Comparison of ENCODE assay signal across 18 cellular contexts in the genomic region with DNA sequence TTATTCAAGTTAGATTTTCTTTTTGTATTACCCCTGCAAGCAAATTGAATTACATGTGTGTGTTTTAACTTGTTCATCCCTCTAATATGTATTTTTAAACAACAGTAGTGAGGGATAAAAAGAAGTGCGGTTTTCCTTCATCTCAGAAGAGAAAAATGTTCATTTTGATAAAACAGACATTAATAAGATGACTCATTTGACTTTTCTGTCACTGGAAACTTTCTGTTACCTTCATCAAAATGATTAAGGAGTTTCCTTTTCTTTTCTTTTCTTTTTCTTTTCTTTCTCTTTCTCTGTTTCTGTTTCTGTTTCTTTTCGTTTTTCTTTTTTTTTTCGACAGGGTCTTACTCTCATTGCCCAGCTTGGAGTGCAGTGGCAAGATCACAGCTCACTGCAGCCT. TPM values are rescaled to one million over a fixed set of nuclear protein-coding genes. Genes with fewer than 3 reads are reported as not detected.
DNase-seq lines count a peak whose midpoint lies in the region; ATAC-seq and TF ChIP-seq lines count a peak whose summit lies in the region.
"Had no signal": no experiment of that assay in that cellular context is flagged by ENCODE, and none has a peak within 500 bp of the region (broad histone marks: within the 10 kb centered on the region; RNA-seq: fewer than 3 reads in every experiment).

No MANE protein-coding gene starts in this region.

- POLR2A ChIA-PET in HEK293 (lab: Yijun Ruan, JAX): no interaction called here

- H3K27me3 Mint-ChIP-seq in activated CD8-positive, alpha-beta memory T cell treated with anti-CD3 and anti-CD28 coated beads, Interleukin-2, amount 10 ng/mL, durations not matched to agents 7 days and 5 days: no peaks in the 10 kb centered on the region
- no peaks in the 10 kb centered on the region for H3K27me3 Mint-ChIP-seq in activated T-helper 1 cell treated with anti-CD3 and anti-CD28 coated beads, Interleukin-12 subunit alpha, Interleukin-12 subunit beta, Interleukin-2, Interleukin-4 antibody, amounts not matched to agents 30 ng/mL and 10 ng/mL and 1 ng/mL, durations not matched to agents 14 hours and 24 hours and 36 hours (ENCODE audit: insufficient read depth)
- H3K27me3 Mint-ChIP-seq in nephron progenitor cell (ENCODE audit: low read depth, poor library complexity): no peaks in the 10 kb centered on the region
- H3K27me3 Mint-ChIP-seq: IgD-negative memory B cell had no signal

- H3K27me3 ChIP-seq in MG63: no peaks in the 10 kb centered on the region

- H3K36me3 Mint-ChIP-seq in activated CD8-positive, alpha-beta memory T cell treated with anti-CD3 and anti-CD28 coated beads, Interleukin-2, amount 10 ng/mL, durations not matched to agents 7 days and 5 days: peaks cover 52% of the 10 kb centered on the region
- H3K36me3 Mint-ChIP-seq in activated T-helper 1 cell treated with anti-CD3 and anti-CD28 coated beads, Interleukin-12 subunit alpha, Interleukin-12 subunit beta, Interleukin-2, Interleukin-4 antibody, amounts not matched to agents 30 ng/mL and 10 ng/mL and 1 ng/mL, durations not matched to agents 14 hours and 24 hours and 36 hours (ENCODE audit: low read depth): peaks cover 27% of the 10 kb centered on the region
- H3K36me3 Mint-ChIP-seq in nephron progenitor cell (ENCODE audit: low read depth): peaks cover 46% of the 10 kb centered on the region

- peaks cover 6% of the 10 kb centered on the region for H3K4me1 Mint-ChIP-seq in activated CD8-positive, alpha-beta memory T cell treated with anti-CD3 and anti-CD28 coated beads, Interleukin-2, amount 10 ng/mL, durations not matched to agents 7 days and 5 days
- peaks cover 11% of the 10 kb centered on the region for H3K4me1 Mint-ChIP-seq in activated T-helper 1 cell treated with anti-CD3 and anti-CD28 coated beads, Interleukin-12 subunit alpha, Interleukin-12 subunit beta, Interleukin-2, Interleukin-4 antibody, amounts not matched to agents 30 ng/mL and 10 ng/mL and 1 ng/mL, durations not matched to agents 14 hours and 24 hours and 36 hours (ENCODE audit: low read depth)
- H3K4me1 Mint-ChIP-seq in nephron progenitor cell: no peaks in the 10 kb centered on the region

- no peak for DNase-seq in activated CD8-positive, alpha-beta memory T cell treated with anti-CD3 and anti-CD28 coated beads, Interleukin-2, amount 10 ng/mL, durations not matched to agents 7 days and 5 days
- no peak for DNase-seq in activated CD8-positive, alpha-beta memory T cell treated with anti-CD3 and anti-CD28 coated beads, Interleukin-2, amount 50 U/mL, for 4 hours
- no peak for DNase-seq in activated T-helper 1 cell treated with anti-CD3 and anti-CD28 coated beads, Interleukin-12 subunit alpha, Interleukin-12 subunit beta, Interleukin-2, Interleukin-4 antibody, amounts not matched to agents 30 ng/mL and 10 ng/mL and 1 ng/mL, durations not matched to agents 14 hours and 24 hours and 36 hours (ENCODE audit: low spot score)
- no peak for DNase-seq in nephron progenitor cell
- no peak for DNase-seq in HPDE6-E6E7 (ENCODE audit: extremely low spot score)
- no peak for DNase-seq in MG63
- DNase-seq: C1 segment of cervical spinal cord, DMS 273 treated with DMSO at 0.1 percent for 48 hours, GF-D8, MV-4-11, NCI-H1417 treated with DMSO at 0.1 percent for 48 hours, NCI-H1930, NCI-H446, NCI-H69, Right ventricle myocardium superior had no signal

- no peaks in the 10 kb centered on the region for H3K4me1 ChIP-seq in HEK293 (ENCODE audit: control insufficient read depth, insufficient read depth, low read length)

- peak overlapping the region; percentile 42 for H3K4me3 Mint-ChIP-seq in activated CD8-positive, alpha-beta memory T cell treated with anti-CD3 and anti-CD28 coated beads, Interleukin-2, amount 10 ng/mL, durations not matched to agents 7 days and 5 days
- no peak overlapping the region for H3K4me3 Mint-ChIP-seq in activated T-helper 1 cell treated with anti-CD3 and anti-CD28 coated beads, Interleukin-12 subunit alpha, Interleukin-12 subunit beta, Interleukin-2, Interleukin-4 antibody, amounts not matched to agents 30 ng/mL and 10 ng/mL and 1 ng/mL, durations not matched to agents 14 hours and 24 hours and 36 hours
- H3K4me3 Mint-ChIP-seq in nephron progenitor cell: no peak overlapping the region
- H3K4me3 Mint-ChIP-seq: IgD-negative memory B cell had no signal

- CTCF ChIA-PET in activated CD8-positive, alpha-beta memory T cell treated with anti-CD3 and anti-CD28 coated beads, Interleukin-2, amount 10 ng/mL, durations not matched to agents 7 days and 5 days (lab: Charles Lee): interaction anchor here (1.4 kb wide), 1 partner anchor 13 kb away, joined by 4 read pairs; no protein-coding TSS in a partner anchor
- CTCF ChIA-PET in HEK293 (lab: Yijun Ruan, JAX): interaction anchor here (0.6 kb wide), 1 partner anchor 247 kb away, joined by 3 read pairs; no protein-coding TSS in a partner anchor

- no peak overlapping the region for H3K4me3 ChIP-seq in HEK293 (ENCODE audit: low read depth, low read length)
- no peak overlapping the region for H3K4me3 ChIP-seq in MG63

- no peaks in the 10 kb centered on the region for H3K9me3 ChIP-seq in HEK293 (ENCODE audit: control insufficient read depth, insufficient read depth, low read depth, low read length)
- H3K9me3 ChIP-seq in MG63: no peaks in the 10 kb centered on the region

- no peak for TF ChIP-seq CTCF in HEK293 (tag by site-specific recombination; IDR thresholded peaks at IDR 0.05)
- TF ChIP-seq CTCF in nephron progenitor cell (IDR thresholded peaks at IDR 0.05): no peak

- peak overlapping the region; percentile 82 for H3K27ac Mint-ChIP-seq in activated CD8-positive, alpha-beta memory T cell treated with anti-CD3 and anti-CD28 coated beads, Interleukin-2, amount 10 ng/mL, durations not matched to agents 7 days and 5 days
- peak overlapping the region; percentile 14 for H3K27ac Mint-ChIP-seq in activated T-helper 1 cell treated with anti-CD3 and anti-CD28 coated beads, Interleukin-12 subunit alpha, Interleukin-12 subunit beta, Interleukin-2, Interleukin-4 antibody, amounts not matched to agents 30 ng/mL and 10 ng/mL and 1 ng/mL, durations not matched to agents 14 hours and 24 hours and 36 hours
- H3K27ac Mint-ChIP-seq in nephron progenitor cell: peak overlapping the region; percentile 1

- no peaks in the 10 kb centered on the region for H3K9me3 Mint-ChIP-seq in activated CD8-positive, alpha-beta memory T cell treated with anti-CD3 and anti-CD28 coated beads, Interleukin-2, amount 10 ng/mL, durations not matched to agents 7 days and 5 days (ENCODE audit: low read depth)
- no peaks in the 10 kb centered on the region for H3K9me3 Mint-ChIP-seq in activated T-helper 1 cell treated with anti-CD3 and anti-CD28 coated beads, Interleukin-12 subunit alpha, Interleukin-12 subunit beta, Interleukin-2, Interleukin-4 antibody, amounts not matched to agents 30 ng/mL and 10 ng/mL and 1 ng/mL, durations not matched to agents 14 hours and 24 hours and 36 hours
- H3K9me3 Mint-ChIP-seq in nephron progenitor cell: no peaks in the 10 kb centered on the region
- H3K9me3 Mint-ChIP-seq: IgD-negative memory B cell had no signal

- H3K27ac ChIP-seq in HEK293 (ENCODE audit: extremely low read depth, low read depth, low read length): no peak overlapping the region

- H3K36me3 ChIP-seq in HEK293 (ENCODE audit: control insufficient read depth in 2 of 2, insufficient read depth in 1 of 2, low read length in 2 of 2): peaks cover 4 to 36% of the 10 kb centered on the region in 2 experiments
- peaks cover 86% of the 10 kb centered on the region for H3K36me3 ChIP-seq in MG63

- ATAC-seq in activated CD8-positive, alpha-beta memory T cell treated with anti-CD3 and anti-CD28 coated beads, Interleukin-2, amount 10 ng/mL, durations not matched to agents 7 days and 5 days: peak; percentile 39
- ATAC-seq in GM19452 (IDR thresholded peaks at IDR 0.05; ENCODE audit: unreplicated experiment): no peak

- intact Hi-C loops in activated T-helper 1 cell treated with anti-CD3 and anti-CD28 coated beads, Interleukin-12 subunit alpha, Interleukin-12 subunit beta, Interleukin-2, Interleukin-4 antibody, amounts not matched to agents 30 ng/mL and 10 ng/mL and 1 ng/mL, durations not matched to agents 14 hours and 24 hours and 36 hours (cut with micrococcal nuclease): no loop called here

TF ChIP-seq in HEK293, 187 proteins besides CTCF, POLR2A, EP300 and RAD21:
- TF ChIP-seq ZNF600 (tag by site-specific recombination; IDR thresholded peaks at IDR 0.05): no peak
- peak; percentile 54; the same call in 1 of the 2 replicates for TF ChIP-seq PRDM1 (tag by site-specific recombination; IDR thresholded peaks at IDR 0.05)
- TF ChIP-seq BCL11B (tag by site-specific recombination; IDR thresholded peaks at IDR 0.05; ENCODE audit: low read depth): no peak
- no peak for TF ChIP-seq ZNF514 (tag by site-specific recombination; IDR thresholded peaks at IDR 0.05)
- TF ChIP-seq ZNF10 (tag by site-specific recombination; IDR thresholded peaks at IDR 0.05): no peak
TF ChIP-seq in HEK293: peak in this region for 1.

RNA-seq across cellular contexts. Expression of gene ECT2, which starts 53.0 kb away (rescaled TPM):
- total RNA-seq in activated CD8-positive, alpha-beta memory T cell treated with anti-CD3 and anti-CD28 coated beads, Interleukin-2, amount 10 ng/mL, durations not matched to agents 7 days and 5 days: 10 to 100 TPM; 73.4 to 82.8 TPM
- 34.5 and 39.6 TPM in 2 replicates for total RNA-seq in activated T-helper 1 cell treated with anti-CD3 and anti-CD28 coated beads, Interleukin-12 subunit alpha, Interleukin-12 subunit beta, Interleukin-2, Interleukin-4 antibody, amounts not matched to agents 30 ng/mL and 10 ng/mL and 1 ng/mL, durations not matched to agents 14 hours and 24 hours and 36 hours
- 49.2 and 84.5 TPM in 2 replicates for total RNA-seq in MG63 (2014; rRNA removed; shearing (Covaris generic); ENCODE audit: low replicate concordance)

Comparison
In these comparisons a context has a peak if more than half of its experiments do, and no peak if none do; other contexts are left out.
1. H3K27ac Mint-ChIP-seq: peak in every context shown above with its lines; median percentile 82 in activated CD8-positive, alpha-beta memory T cell treated with anti-CD3 and anti-CD28 coated beads, Interleukin-2, amount 10 ng/mL, durations not matched to agents 7 days and 5 days; 14 in activated T-helper 1 cell treated with anti-CD3 and anti-CD28 coated beads, Interleukin-12 subunit alpha, Interleukin-12 subunit beta, Interleukin-2, Interleukin-4 antibody, amounts not matched to agents 30 ng/mL and 10 ng/mL and 1 ng/mL, durations not matched to agents 14 hours and 24 hours and 36 hours; 1 in nephron progenitor cell.